19 cellular contexts compared by ENCODE assay signal in genomic region chr10:48839809-48840679, GRCh38.
"Had no signal": no experiment of that assay in that cellular context is flagged by ENCODE, and none has a peak within 500 bp of the region (broad histone marks: within the 10 kb centered on the region; RNA-seq: fewer than 3 reads in every experiment).

No MANE protein-coding gene starts in this region.

- DNase-seq: activated CD4-positive, alpha-beta memory T cell treated with anti-CD3 and anti-CD28 coated beads, Interleukin-2, amount 10 ng/mL, durations not matched to agents 7 days and 5 days; activated CD4-positive, alpha-beta T cell treated with anti-CD3 and anti-CD28 coated beads for 48 hours; activated CD4-positive, CD25-positive, alpha-beta regulatory T cell; activated CD8-positive, alpha-beta memory T cell treated with anti-CD3 and anti-CD28 coated beads, Interleukin-2, amount 10 ng/mL, durations not matched to agents 7 days and 5 days; activated naive CD4-positive, alpha-beta T cell; activated naive CD8-positive, alpha-beta T cell treated with anti-CD3 and anti-CD28 coated beads, Interleukin-2, amount 10 ng/mL, durations not matched to agents 7 days and 5 days; amygdala; body of pancreas; caudate nucleus; erythroblast; head of caudate nucleus; midbrain; ovary; sigmoid colon; stimulated activated CD4-positive, alpha-beta T cell treated with anti-CD3 and anti-CD28 coated beads, Interleukin-4, amount 100 ng/mL, for 24 hours; stimulated activated naive CD4-positive, alpha-beta T cell treated with Interleukin-2 at 50 U/mL for 16 hours; T-cell; T-helper 9 cell; tibial artery had no signal

- H3K36me3 Mint-ChIP-seq: activated CD8-positive, alpha-beta memory T cell treated with anti-CD3 and anti-CD28 coated beads, Interleukin-2, amount 10 ng/mL, durations not matched to agents 7 days and 5 days; activated naive CD8-positive, alpha-beta T cell treated with anti-CD3 and anti-CD28 coated beads, Interleukin-2, amount 10 ng/mL, durations not matched to agents 7 days and 5 days; T-cell had no signal

- H3K4me1 Mint-ChIP-seq: activated CD4-positive, alpha-beta memory T cell treated with anti-CD3 and anti-CD28 coated beads, Interleukin-2, amount 10 ng/mL, durations not matched to agents 7 days and 5 days; activated CD8-positive, alpha-beta memory T cell treated with anti-CD3 and anti-CD28 coated beads, Interleukin-2, amount 10 ng/mL, durations not matched to agents 7 days and 5 days; T-cell had no signal

- H3K4me1 ChIP-seq: body of pancreas, sigmoid colon, tibial artery had no signal

- H3K27me3 Mint-ChIP-seq: activated naive CD8-positive, alpha-beta T cell treated with anti-CD3 and anti-CD28 coated beads, Interleukin-2, amount 10 ng/mL, durations not matched to agents 7 days and 5 days had no signal

- H3K9me3 Mint-ChIP-seq: activated CD4-positive, alpha-beta memory T cell treated with anti-CD3 and anti-CD28 coated beads, Interleukin-2, amount 10 ng/mL, durations not matched to agents 7 days and 5 days; activated naive CD8-positive, alpha-beta T cell treated with anti-CD3 and anti-CD28 coated beads, Interleukin-2, amount 10 ng/mL, durations not matched to agents 7 days and 5 days; T-cell had no signal

- H3K27ac ChIP-seq: body of pancreas, ovary, sigmoid colon, tibial artery had no signal

- H3K4me3 Mint-ChIP-seq: activated CD4-positive, alpha-beta memory T cell treated with anti-CD3 and anti-CD28 coated beads, Interleukin-2, amount 10 ng/mL, durations not matched to agents 7 days and 5 days; activated CD8-positive, alpha-beta memory T cell treated with anti-CD3 and anti-CD28 coated beads, Interleukin-2, amount 10 ng/mL, durations not matched to agents 7 days and 5 days; activated naive CD8-positive, alpha-beta T cell treated with anti-CD3 and anti-CD28 coated beads, Interleukin-2, amount 10 ng/mL, durations not matched to agents 7 days and 5 days; T-cell had no signal

- H3K27ac Mint-ChIP-seq: activated CD4-positive, alpha-beta memory T cell treated with anti-CD3 and anti-CD28 coated beads, Interleukin-2, amount 10 ng/mL, durations not matched to agents 7 days and 5 days; activated CD8-positive, alpha-beta memory T cell treated with anti-CD3 and anti-CD28 coated beads, Interleukin-2, amount 10 ng/mL, durations not matched to agents 7 days and 5 days; activated naive CD8-positive, alpha-beta T cell treated with anti-CD3 and anti-CD28 coated beads, Interleukin-2, amount 10 ng/mL, durations not matched to agents 7 days and 5 days; T-cell had no signal

- ATAC-seq: activated CD8-positive, alpha-beta memory T cell treated with anti-CD3 and anti-CD28 coated beads, Interleukin-2, amount 10 ng/mL, durations not matched to agents 7 days and 5 days; body of pancreas; T-cell had no signal

- H3K9me3 ChIP-seq: body of pancreas, ovary, sigmoid colon, tibial artery had no signal

- H3K4me3 ChIP-seq: body of pancreas, ovary, sigmoid colon, tibial artery had no signal

- H3K27me3 ChIP-seq: body of pancreas, ovary, sigmoid colon, tibial artery had no signal

- H3K36me3 ChIP-seq: ovary, sigmoid colon, tibial artery had no signal
